In genomic region chr4:13170131-13170530, GRCh38 we compare ENCODE assay signal across 30 cellular contexts.
"Had no signal": no experiment of that assay in that cellular context is flagged by ENCODE, and none has a peak within 500 bp of the region (broad histone marks: within the 10 kb centered on the region; RNA-seq: fewer than 3 reads in every experiment).

No MANE protein-coding gene starts in this region.

- H3K9me3 ChIP-seq: adrenal gland, MG63, Peyer's patch had no signal

- H3K4me3 ChIP-seq: adrenal gland, MG63, Peyer's patch, SK-N-MC had no signal

- H3K27ac ChIP-seq: adrenal gland, Peyer's patch, RWPE1, SK-N-MC had no signal

- H3K36me3 ChIP-seq: adrenal gland, MG63, Peyer's patch had no signal

- DNase-seq: activated CD4-positive, alpha-beta T cell treated with anti-CD3 and anti-CD28 coated beads, Interleukin-2, amount 10 ng/mL, durations not matched to agents 24 days and 14 days; activated CD4-positive, alpha-beta T cell treated with anti-CD3 and anti-CD28 coated beads, Interleukin-2, amount 50 U/mL, for 4 hours; activated CD8-positive, alpha-beta T cell treated with anti-CD3 and anti-CD28 coated beads for 36 hours; activated gamma-delta T cell treated with Interleukin-2 at 50 U/mL for 16 hours; activated naive CD4-positive, alpha-beta T cell treated with anti-CD3 and anti-CD28 coated beads for 36 hours; activated T-cell treated with anti-CD3 and anti-CD28 coated beads, Interleukin-2, amount 50 U/mL, for 24 hours; adrenal gland; caudate nucleus; cerebellar nuclear complex; Karpas-422; KBM-7; MG63; MV-4-11; NCI-H1092; NCI-H146; NCI-H187; NCI-H2029 treated with DMSO at 0.1 percent for 48 hours; NCI-H2107; NCI-H2171; NCI-H510A; NCI-H526; NCI-H748 treated with DMSO at 0.1 percent for 48 hours; NK-92 treated with Interleukin-12 subunit alpha and Interleukin-12 subunit beta, amount 100 ng/mL, for 24 hours; PC-3; Peyer's patch; T1000 had no signal

- H3K27me3 ChIP-seq: adrenal gland, MG63, Peyer's patch had no signal

- H3K4me1 ChIP-seq: adrenal gland, Peyer's patch had no signal

- ATAC-seq: activated CD8-positive, alpha-beta T cell treated with anti-CD3 and anti-CD28 coated beads for 36 hours; activated naive CD4-positive, alpha-beta T cell treated with anti-CD3 and anti-CD28 coated beads, Interleukin-2, amount 50 U/mL, for 72 hours; PC-3; Right ventricle myocardium inferior had no signal
